ENCODE assay signal across 1 cellular context in the genomic region with DNA sequence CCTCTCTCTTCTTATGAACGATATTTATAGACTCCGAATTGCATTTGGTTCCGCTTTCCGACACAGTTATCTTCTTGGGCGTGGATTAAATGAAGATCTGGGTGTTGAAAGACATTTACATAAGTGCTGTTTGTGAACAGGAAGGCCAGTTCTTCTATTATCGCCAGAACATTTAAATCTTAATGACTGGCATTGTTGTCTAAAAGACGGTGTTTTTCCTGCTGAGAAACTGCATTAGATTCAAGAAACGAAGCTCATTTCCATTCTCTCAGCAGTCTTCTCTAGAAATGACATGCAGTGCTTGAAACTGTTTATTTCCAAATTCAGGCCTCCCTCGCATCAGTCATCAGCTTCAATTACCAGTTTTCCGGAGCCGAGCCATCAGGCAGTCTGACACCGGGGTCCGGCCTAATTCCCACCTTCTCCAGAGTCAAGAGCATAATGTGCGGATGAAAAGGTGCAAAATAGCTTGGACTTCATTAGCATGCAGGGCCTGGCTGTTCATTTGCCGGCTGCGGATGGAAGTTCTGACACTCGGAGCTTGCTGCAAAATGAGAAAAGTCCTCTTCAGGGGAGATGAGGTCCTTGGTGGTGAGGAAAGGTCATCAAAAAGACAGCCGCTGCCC.
TF ChIP-seq lines count a peak whose summit lies in the region.

No MANE protein-coding gene starts in this region.

TF ChIP-seq in H1, 55 proteins besides CTCF, POLR2A, EP300 and RAD21:
- TF ChIP-seq ASH2L (IDR thresholded peaks at IDR 0.05; ENCODE audit: low read length): no peak
- no peak for TF ChIP-seq YY1 (IDR thresholded peaks at IDR 0.05; ENCODE audit: low read depth, low read length)
- no peak for TF ChIP-seq CEBPB (IDR thresholded peaks at IDR 0.05; ENCODE audit: low read depth, low read length)
- TF ChIP-seq GABPA (IDR thresholded peaks at IDR 0.05; ENCODE audit: borderline replicate concordance, insufficient read depth, low read length): no peak
- no peak for TF ChIP-seq POLR2AphosphoS5 (IDR thresholded peaks at IDR 0.05; ENCODE audit: low read depth, low read length)
- TF ChIP-seq JUN (IDR thresholded peaks at IDR 0.05; ENCODE audit: low read depth, low read length): no peak
- no peak for TF ChIP-seq FOSL1 (IDR thresholded peaks at IDR 0.05; ENCODE audit: insufficient read depth, low read depth, low read length)
- no peak for TF ChIP-seq KDM5A (IDR thresholded peaks at IDR 0.05; ENCODE audit: low read length)
- TF ChIP-seq CTBP2 (IDR thresholded peaks at IDR 0.05; ENCODE audit: borderline replicate concordance, insufficient read depth, insufficient read length, low read length): no peak
- TF ChIP-seq RBBP5 (IDR thresholded peaks at IDR 0.05; ENCODE audit: borderline replicate concordance, low read depth, low read length): no peak
